ENCODE assay signal across 20 cellular contexts in the genomic region with DNA sequence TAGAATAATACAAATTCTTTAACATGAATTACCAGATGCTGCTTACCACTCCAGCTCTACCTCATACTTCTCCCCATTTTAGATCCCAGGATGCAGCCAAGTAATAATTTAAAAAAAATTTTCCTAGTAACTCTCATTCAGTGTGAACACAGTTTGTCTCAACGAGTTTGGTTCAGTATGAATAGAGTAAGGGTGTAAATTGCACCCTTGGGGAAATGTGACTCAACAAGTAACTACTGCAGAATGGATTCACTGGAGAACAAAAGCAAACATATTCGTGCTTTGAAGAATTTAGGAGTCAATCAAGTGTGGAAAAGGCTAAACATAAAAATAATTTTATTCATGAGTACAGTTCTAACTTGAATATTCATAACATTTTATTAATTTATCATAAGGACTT. TPM values are rescaled to one million over a fixed set of nuclear protein-coding genes. Genes with fewer than 3 reads are reported as not detected.
"Had no signal": no experiment of that assay in that cellular context is flagged by ENCODE, and none has a peak within 500 bp of the region (broad histone marks: within the 10 kb centered on the region; RNA-seq: fewer than 3 reads in every experiment).

No MANE protein-coding gene starts in this region.

- H3K9me3 ChIP-seq: adrenal gland, colonic mucosa, esophagus muscularis mucosa, lower lobe of right lung had no signal

- H3K4me3 ChIP-seq: adrenal gland, colonic mucosa, esophagus muscularis mucosa, lower lobe of right lung had no signal

- ATAC-seq: activated CD8-positive, alpha-beta T cell treated with anti-CD3 and anti-CD28 coated beads, Interleukin-2, amount 10 ng/mL, durations not matched to agents 7 days and 5 days; left colon; lower lobe of right lung; right cardiac atrium had no signal

- H3K36me3 ChIP-seq: adrenal gland, colonic mucosa, esophagus muscularis mucosa, lower lobe of right lung had no signal

- FAIRE-seq: endometrium, small intestine, TTC549 had no signal

- H3K27ac ChIP-seq: adrenal gland, colonic mucosa, esophagus muscularis mucosa, lower lobe of right lung had no signal

- DNase-seq: activated CD4-positive, alpha-beta T cell treated with anti-CD3 and anti-CD28 coated beads, Interleukin-2, amount 10 ng/mL, durations not matched to agents 24 days and 14 days; activated CD4-positive, CD25-positive, alpha-beta regulatory T cell; activated CD8-positive, alpha-beta memory T cell treated with anti-CD3 and anti-CD28 coated beads, Interleukin-2, amount 50 U/mL, for 4 hours; activated CD8-positive, alpha-beta T cell treated with anti-CD3 and anti-CD28 coated beads, Interleukin-2, amount 10 ng/mL, durations not matched to agents 7 days and 5 days; activated effector memory CD4-positive, alpha-beta T cell treated with anti-CD3 and anti-CD28 coated beads, Interleukin-2, amount 50 U/mL, for 16 hours; activated T-cell treated with anti-CD3 and anti-CD28 coated beads, Interleukin-2, amount 50 U/mL, for 48 hours; adrenal gland; colonic mucosa; foreskin fibroblast; left colon; lower lobe of right lung; occipital lobe; right cardiac atrium; small intestine; stimulated activated CD4-positive, alpha-beta T cell treated with anti-CD3 and anti-CD28 coated beads, Interleukin-4, amount 100 ng/mL, for 4 hours; stimulated activated CD8-positive, alpha-beta memory T cell treated with anti-CD3 and anti-CD28 coated beads, Interleukin-4, amount 100 ng/mL, for 48 hours; stimulated activated naive CD4-positive, alpha-beta T cell treated with Interleukin-2 at 50 U/mL for 16 hours had no signal

- H3K27me3 ChIP-seq: adrenal gland, colonic mucosa, esophagus muscularis mucosa had no signal

- H3K4me1 ChIP-seq: colonic mucosa, lower lobe of right lung had no signal

RNA-seq across cellular contexts. Expression of gene KCNJ16, which starts 23.0 kb away (rescaled TPM):
- polyA plus RNA-seq: right cardiac atrium had no signal
